8 cellular contexts compared by ENCODE assay signal in genomic region chr12:76158518-76159321, GRCh38.
DNase-seq lines count a peak whose midpoint lies in the region; ATAC-seq, FAIRE-seq and TF ChIP-seq lines count a peak whose summit lies in the region.

No MANE protein-coding gene starts in this region.

- TF ChIP-seq POLR2A in breast epithelium (IDR thresholded peaks at IDR 0.05), result no peak

- intact Hi-C loops in breast epithelium (cut with DNase I; ENCODE audit: low total_unique reads) (no loop called here), left colon (cut with DNase I, micrococcal nuclease) (no loop called here)

- H3K27me3 ChIP-seq in breast epithelium, result no peaks in the 10 kb centered on the region

- H3K9me3 ChIP-seq in breast epithelium, result no peaks in the 10 kb centered on the region

- ATAC-seq in GM21576 (IDR thresholded peaks at IDR 0.05; ENCODE audit: unreplicated experiment) (peak; percentile 97), left colon (peak; percentile 85)

- no peak overlapping the region for H3K27ac ChIP-seq in breast epithelium

- H3K4me3 ChIP-seq in breast epithelium, result peak overlapping the region in 1 of 3 donors; percentile 4

- DNase-seq in GDM1 (lab: John Stamatoyannopoulos, UW), result peak; percentile 20
- DNase-seq in HuH-7.5 (ENCODE audit: low spot score), result peak; percentile 46
- DNase-seq in breast epithelium (ENCODE audit: low spot score in 2 of 2), result no peak
- peak; percentile 34 to 39 for DNase-seq in left colon
- DNase-seq in stimulated activated CD4-positive, alpha-beta T cell treated with anti-CD3 and anti-CD28 coated beads, TNF-alpha, amount 100 ng/mL, for 1 hour (ENCODE audit: low read depth in 3 of 3, low spot score in 1 of 3), result peak in 2 of 3 donors; percentile 14 to 33
- DNase-seq in GOT3 (lab: John Stamatoyannopoulos, UW), result no peak

- no peaks in the 10 kb centered on the region for H3K36me3 ChIP-seq in breast epithelium

- H3K4me1 ChIP-seq in breast epithelium, result no peaks in the 10 kb centered on the region

- peak in 2 of 3 donors; percentile 10 to 18 for TF ChIP-seq CTCF in breast epithelium (IDR thresholded peaks at IDR 0.05)

- FAIRE-seq in TTC549 (lab: Jason Lieb, UNC), result peak; percentile 19

Comparison
In these comparisons a context has a peak if more than half of its experiments do, and no peak if none do; other contexts are left out.
1. DNase-seq: peak in GDM1 (single experiment), HuH-7.5 (single experiment), left colon (2 of 2) and stimulated activated CD4-positive, alpha-beta T cell treated with anti-CD3 and anti-CD28 coated beads, TNF-alpha, amount 100 ng/mL, for 1 hour (2 of 3); none in breast epithelium (0 of 2) and GOT3 (single experiment).